In genomic region chr6:33197431-33198048, GRCh38 we compare ENCODE assay signal across 1 cellular context.
A peak's percentile ranks its signal among the peaks of the same experiment; 100 is the strongest.
TF ChIP-seq lines count a peak whose summit lies in the region.

No MANE protein-coding gene starts in this region.

TF ChIP-seq in K562, 482 proteins besides CTCF, POLR2A, EP300 and RAD21 (continues in another document):
- TF ChIP-seq ZBTB17 (CRISPR knock-in tag; IDR thresholded peaks at IDR 0.05) (no peak), GABPB1 (CRISPR knock-in tag; IDR thresholded peaks at IDR 0.05) (0 out of 2 replicates have a peak, but pooled peaks have one; percentile 38), L3MBTL2 (IDR thresholded peaks at IDR 0.05) (peak; percentile 50; the same call in 1 of the 2 replicates), ZBTB7A (IDR thresholded peaks at IDR 0.05; ENCODE audit: borderline replicate concordance, control insufficient read depth, low read depth, low read length) (peak; percentile 17; the same call in 1 of the 2 replicates), TCF3 (CRISPR knock-in tag; IDR thresholded peaks at IDR 0.05) (no peak), ATF2 (CRISPR knock-in tag; IDR thresholded peaks at IDR 0.05) (no peak), SREBF2 (CRISPR knock-in tag; IDR thresholded peaks at IDR 0.05) (no peak), MAZ (CRISPR knock-in tag; conservative IDR thresholded peaks at IDR 0.05 in 1 of 2, IDR thresholded peaks at IDR 0.05 in 1 of 2) (peak in 1 of 2 experiments; percentile 28; a peak in 1 of 4 replicates), MLLT1 (IDR thresholded peaks at IDR 0.05) (0 out of 4 replicates have a peak, but pooled peaks of 1 of the 2 experiments have one; percentile 39), KAT7 (CRISPR knock-in tag; IDR thresholded peaks at IDR 0.05; ENCODE audit: borderline replicate concordance) (no peak), FOXP4 (CRISPR knock-in tag; IDR thresholded peaks at IDR 0.05; ENCODE audit: borderline replicate concordance) (peak; percentile 56; the same call in 1 of the 2 replicates), TFAP4 (CRISPR knock-in tag; IDR thresholded peaks at IDR 0.05; ENCODE audit: borderline replicate concordance) (peak; percentile 59; the same call in 1 of the 2 replicates), ZMIZ1 (IDR thresholded peaks at IDR 0.05; ENCODE audit: low read depth in 2 of 2, low read length in 2 of 2) (peak in 1 of 2 experiments; percentile 51; a peak in 1 of 4 replicates), HBP1 (CRISPR knock-in tag; IDR thresholded peaks at IDR 0.05) (no peak), SMARCE1 (IDR thresholded peaks at IDR 0.05) (peak; percentile 44; the same call in 1 of the 2 replicates), SMARCA5 (IDR thresholded peaks at IDR 0.05) (no peak), GMEB1 (CRISPR knock-in tag; IDR thresholded peaks at IDR 0.05) (no peak), ARID2 (IDR thresholded peaks at IDR 0.05) (0 out of 2 replicates have a peak, but pooled peaks have one; percentile 35), CTCFL (IDR thresholded peaks at IDR 0.05; ENCODE audit: borderline replicate concordance, insufficient read depth, low read depth, low read length, poor library complexity, severe bottlenecking) (peak; percentile 67), CREM (IDR thresholded peaks at IDR 0.05; ENCODE audit: low read depth) (no peak), ETS1 (conservative IDR thresholded peaks at IDR 0.05; ENCODE audit: control insufficient read depth, low read depth, low read length) (peak; percentile 45; the same call in 1 of the 2 replicates), NCOA4 (IDR thresholded peaks at IDR 0.05; ENCODE audit: partially characterized antibody) (no peak), MYC (IDR thresholded peaks at IDR 0.05; ENCODE audit: low read depth, low read length) (peak; percentile 61; the same call in 1 of the 2 replicates), MYC (CRISPR knock-in tag; IDR thresholded peaks at IDR 0.05; ENCODE audit: borderline replicate concordance, low read depth) (no peak), RAD51 (IDR thresholded peaks at IDR 0.05; ENCODE audit: borderline replicate concordance, low read depth) (peak; percentile 16; the same call in 1 of the 2 replicates), GATA2 (CRISPR knock-in tag; IDR thresholded peaks at IDR 0.05) (0 out of 2 replicates have a peak, but pooled peaks have one; percentile 24), HDGF (IDR thresholded peaks at IDR 0.05) (no peak), DPF2 (IDR thresholded peaks at IDR 0.05) (0 out of 2 replicates have a peak, but pooled peaks have one; percentile 39), HMG20B (CRISPR knock-in tag; IDR thresholded peaks at IDR 0.05) (no peak), CTBP1 (IDR thresholded peaks at IDR 0.05; ENCODE audit: borderline replicate concordance) (peak; percentile 44; the same call in 1 of the 2 replicates), ZNF586 (CRISPR knock-in tag; conservative IDR thresholded peaks at IDR 0.05) (no peak), CREB3L1 (IDR thresholded peaks at IDR 0.05; ENCODE audit: borderline replicate concordance, low read depth) (0 out of 2 replicates have a peak, but pooled peaks have one; percentile 11), ZBTB9 (CRISPR knock-in tag; IDR thresholded peaks at IDR 0.05) (no peak), TBP (optimal IDR thresholded peaks at IDR 0.05; ENCODE audit: low read depth, low read length) (no peak), ZNF347 (CRISPR knock-in tag; IDR thresholded peaks at IDR 0.05; ENCODE audit: low read depth) (no peak), JUND (IDR thresholded peaks at IDR 0.05; ENCODE audit: borderline replicate concordance, low read depth, low read length) (peak; percentile 28; the same call in 1 of the 2 replicates), JUND (tag; IDR thresholded peaks at IDR 0.05; ENCODE audit: borderline replicate concordance, low read depth, low read length) (no peak; the same call in 2 of the 3 replicates), SRSF7 (optimal IDR thresholded peaks at IDR 0.05; ENCODE audit: low read depth, low read length) (no peak), DACH1 (IDR thresholded peaks at IDR 0.05; ENCODE audit: partially characterized antibody) (peak; percentile 22)
